20 cellular contexts compared by ENCODE assay signal in the genomic region with DNA sequence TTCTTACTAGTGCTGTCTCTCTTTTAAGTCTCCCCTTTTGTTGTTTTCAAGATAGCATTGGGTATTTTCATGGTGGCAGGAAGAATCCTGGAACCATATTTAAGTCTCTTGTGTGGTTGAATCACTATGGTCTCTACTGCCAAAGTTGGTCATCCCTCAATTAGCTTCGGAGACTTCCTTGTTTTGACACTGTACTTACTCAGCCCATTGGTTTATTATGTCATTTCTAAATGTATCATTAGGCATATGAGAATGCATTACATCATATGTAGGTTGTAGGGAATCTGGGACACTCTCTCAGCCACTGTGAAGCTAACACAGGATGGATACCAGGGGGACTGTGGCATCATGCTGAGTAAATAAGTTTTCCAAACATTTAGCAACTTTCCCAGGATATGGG.
A peak's percentile ranks its signal among the peaks of the same experiment; 100 is the strongest.
DNase-seq lines count a peak whose midpoint lies in the region; ATAC-seq, FAIRE-seq and TF ChIP-seq lines count a peak whose summit lies in the region.
"Had no signal": no experiment of that assay in that cellular context is flagged by ENCODE, and none has a peak within 500 bp of the region (broad histone marks: within the 10 kb centered on the region; RNA-seq: fewer than 3 reads in every experiment).

No MANE protein-coding gene starts in this region.

- TF ChIP-seq CTCF in GM12878 (IDR thresholded peaks at IDR 0.05 in 2 of 3, conservative IDR thresholded peaks at IDR 0.05 in 1 of 3; ENCODE audit: control insufficient read depth in 2 of 3, extremely low read depth in 1 of 3, insufficient read depth in 1 of 3, low read depth in 3 of 3, low read length in 3 of 3) = no peak
- TF ChIP-seq CTCF in nephron progenitor cell (IDR thresholded peaks at IDR 0.05) = no peak

- intact Hi-C loops in GM12878 (cut with micrococcal nuclease; ENCODE audit: unreplicated experiment) = no loop called here

- H3K27ac Mint-ChIP-seq in nephron progenitor cell = no peak overlapping the region
- H3K27ac Mint-ChIP-seq: CD4-positive, CD25-positive, alpha-beta regulatory T cell; CD8-positive, alpha-beta memory T cell had no signal

- H3K79me2 ChIP-seq in GM12878 (ENCODE audit: control insufficient read depth, insufficient read depth, low read length) = no peaks in the 10 kb centered on the region

- no peak for DNase-seq in GM12891 (ENCODE audit: insufficient read length, low spot score)
- peak; percentile 8 for DNase-seq in H4 (ENCODE audit: low spot score)
- DNase-seq in GM12878 (ENCODE audit: low read depth, low spot score) = no peak
- DNase-seq in kidney tubule cell (ENCODE audit: low spot score) = peak; percentile 3
- no peak for DNase-seq in nephron progenitor cell
- DNase-seq: BE2C; C1 segment of cervical spinal cord; CD4-positive, CD25-positive, alpha-beta regulatory T cell; CD8-positive, alpha-beta memory T cell; COR-L47; DMS 273 treated with DMSO at 0.1 percent for 48 hours; DMS79; GDM1; IMR-90 had no signal

- H3K4me1 ChIP-seq in GM12878 (ENCODE audit: control insufficient read depth, insufficient read depth, low read length) = no peaks in the 10 kb centered on the region
- H3K4me1 ChIP-seq: BE2C, HAP-1 had no signal

- no peaks in the 10 kb centered on the region for H4K20me1 ChIP-seq in GM12878 (ENCODE audit: control insufficient read depth, insufficient read depth)

- no peak overlapping the region for H3K27ac ChIP-seq in GM12878 (ENCODE audit: control insufficient read depth, insufficient read depth)
- H3K27ac ChIP-seq: HL-60 had no signal

- H3K4me2 ChIP-seq in GM12878 (ENCODE audit: control insufficient read depth, insufficient read depth) = no peak overlapping the region

- ATAC-seq in GM12878 (peak; percentile 45), GM21381 (IDR thresholded peaks at IDR 0.05; ENCODE audit: unreplicated experiment) (no peak)
- ATAC-seq: K562 had no signal

- TF ChIP-seq POLR2A in GM12891 (IDR thresholded peaks at IDR 0.05; ENCODE audit: low read depth, low read length) (no peak), GM12878 (IDR thresholded peaks at IDR 0.05; ENCODE audit: low read depth, low read length) (no peak)

- no peaks in the 10 kb centered on the region for H3K27me3 Mint-ChIP-seq in nephron progenitor cell (ENCODE audit: low read depth, poor library complexity)
- H3K27me3 Mint-ChIP-seq: CD4-positive, CD25-positive, alpha-beta regulatory T cell; CD8-positive, alpha-beta memory T cell had no signal

- in situ Hi-C loops in GM12878 (cut with MboI) = no loop called here

- SMC1A ChIA-PET in GM12878 (lab: Charles Lee; ENCODE audit: uncharacterized antibody, unreplicated experiment) = interaction anchor here (0.7 to 1.6 kb wide), 2 partner anchors 8 to 1138 kb away, joined by 3 to 4 read pairs; no protein-coding TSS in a partner anchor

- no peak for TF ChIP-seq RAD21 in GM12878 (IDR thresholded peaks at IDR 0.05; ENCODE audit: insufficient read depth, low read depth, low read length)

- no peaks in the 10 kb centered on the region for H3K9me3 Mint-ChIP-seq in nephron progenitor cell
- H3K9me3 Mint-ChIP-seq: CD8-positive, alpha-beta memory T cell had no signal

- FAIRE-seq in GM12891 (lab: Jason Lieb, UNC) (no peak), GM12878 (lab: Jason Lieb, UNC) (no peak)
- FAIRE-seq: GM19239, H1, K562 had no signal

- H3K9ac ChIP-seq in GM12878 (ENCODE audit: control insufficient read depth, insufficient read depth, low read length) = no peak overlapping the region

- BruUV-seq in GM12878 (replicated peaks; lab: Mats Ljungman, UMichigan) = no TSS peak

- H2AFZ ChIP-seq in GM12878 (ENCODE audit: control insufficient read depth, low read depth, low read length) = no peak overlapping the region

- no peak overlapping the region for H3K4me3 ChIP-seq in GM12878
- H3K4me3 ChIP-seq: HAP-1, K562 had no signal

- CTCF ChIA-PET in GM12878 (lab: Yijun Ruan, JAX) = no interaction called here

- H3K4me1 Mint-ChIP-seq in nephron progenitor cell = no peaks in the 10 kb centered on the region
- H3K4me1 Mint-ChIP-seq: CD8-positive, alpha-beta memory T cell had no signal

- H3K36me3 ChIP-seq in GM12878 (ENCODE audit: control insufficient read depth in 2 of 2, insufficient read depth in 2 of 2, low read length in 1 of 2) = no peaks in the 10 kb centered on the region
- H3K36me3 ChIP-seq: BE2C, HAP-1 had no signal

- TF ChIP-seq EP300 in GM12878 (IDR thresholded peaks at IDR 0.05; ENCODE audit: borderline replicate concordance in 1 of 2, control insufficient read depth in 1 of 2, low read depth in 2 of 2, low read length in 2 of 2) = no peak

- POLR2A ChIA-PET in GM12878 (lab: Charles Lee) = no interaction called here

- no peaks in the 10 kb centered on the region for H3K27me3 ChIP-seq in GM12878 (replicated peaks in 1 of 2; ENCODE audit: control insufficient read depth in 2 of 2, insufficient read depth in 2 of 2, low read length in 1 of 2)
- H3K27me3 ChIP-seq: BE2C had no signal

- H3K9me3 ChIP-seq in GM12878 (replicated peaks; ENCODE audit: control insufficient read depth, insufficient read depth, low read length) = no peaks in the 10 kb centered on the region
- H3K9me3 ChIP-seq: BE2C, HAP-1 had no signal

- no peak overlapping the region for H3K4me3 Mint-ChIP-seq in nephron progenitor cell
- H3K4me3 Mint-ChIP-seq: CD4-positive, CD25-positive, alpha-beta regulatory T cell; CD8-positive, alpha-beta memory T cell had no signal

- RAD21 ChIA-PET in GM12878 (lab: Charles Lee; ENCODE audit: unreplicated experiment) = no interaction called here

- H3K36me3 Mint-ChIP-seq in nephron progenitor cell (ENCODE audit: low read depth) = no peaks in the 10 kb centered on the region
- H3K36me3 Mint-ChIP-seq: CD4-positive, CD25-positive, alpha-beta regulatory T cell; CD8-positive, alpha-beta memory T cell had no signal

- 33% methylated on average over 1 of the region's 1 CpG for WGBS in GM12878 (ENCODE audit: insufficient coverage, insufficient replicate concordance, low lambda C conversion rate, missing lambda C conversion rate)

TF ChIP-seq in GM12891, 5 proteins besides CTCF, POLR2A, EP300 and RAD21:
- TF ChIP-seq SPI1 (IDR thresholded peaks at IDR 0.05; ENCODE audit: low read depth, low read length) = peak; percentile 37; the same call in 1 of the 2 replicates
- no peak for TF ChIP-seq TAF1 (IDR thresholded peaks at IDR 0.05; ENCODE audit: low read depth, low read length)
- no peak for TF ChIP-seq PAX5 (IDR thresholded peaks at IDR 0.05; ENCODE audit: insufficient read depth, low read length, severe bottlenecking)
- TF ChIP-seq POLR2AphosphoS5 (IDR thresholded peaks at IDR 0.05; ENCODE audit: low read depth, low read length) = no peak

TF ChIP-seq in GM12878, 131 proteins besides CTCF, POLR2A, EP300 and RAD21 (continues in another document):
- TF ChIP-seq SP1 (IDR thresholded peaks at IDR 0.05; ENCODE audit: low read depth, low read length) = no peak
- no peak for TF ChIP-seq BHLHE40 (IDR thresholded peaks at IDR 0.05; ENCODE audit: borderline replicate concordance in 1 of 2, low read depth in 2 of 2, low read length in 1 of 2)
- TF ChIP-seq, protein P1, sequence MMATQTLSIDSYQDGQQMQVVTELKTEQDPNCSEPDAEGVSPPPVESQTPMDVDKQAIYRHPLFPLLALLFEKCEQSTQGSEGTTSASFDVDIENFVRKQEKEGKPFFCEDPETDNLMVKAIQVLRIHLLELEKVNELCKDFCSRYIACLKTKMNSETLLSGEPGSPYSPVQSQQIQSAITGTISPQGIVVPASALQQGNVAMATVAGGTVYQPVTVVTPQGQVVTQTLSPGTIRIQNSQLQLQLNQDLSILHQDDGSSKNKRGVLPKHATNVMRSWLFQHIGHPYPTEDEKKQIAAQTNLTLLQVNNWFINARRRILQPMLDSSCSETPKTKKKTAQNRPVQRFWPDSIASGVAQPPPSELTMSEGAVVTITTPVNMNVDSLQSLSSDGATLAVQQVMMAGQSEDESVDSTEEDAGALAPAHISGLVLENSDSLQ (IDR thresholded peaks at IDR 0.05) = no peak
- TF ChIP-seq, protein P2, sequence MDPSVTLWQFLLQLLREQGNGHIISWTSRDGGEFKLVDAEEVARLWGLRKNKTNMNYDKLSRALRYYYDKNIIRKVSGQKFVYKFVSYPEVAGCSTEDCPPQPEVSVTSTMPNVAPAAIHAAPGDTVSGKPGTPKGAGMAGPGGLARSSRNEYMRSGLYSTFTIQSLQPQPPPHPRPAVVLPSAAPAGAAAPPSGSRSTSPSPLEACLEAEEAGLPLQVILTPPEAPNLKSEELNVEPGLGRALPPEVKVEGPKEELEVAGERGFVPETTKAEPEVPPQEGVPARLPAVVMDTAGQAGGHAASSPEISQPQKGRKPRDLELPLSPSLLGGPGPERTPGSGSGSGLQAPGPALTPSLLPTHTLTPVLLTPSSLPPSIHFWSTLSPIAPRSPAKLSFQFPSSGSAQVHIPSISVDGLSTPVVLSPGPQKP (IDR thresholded peaks at IDR 0.05; ENCODE audit: low read depth, low read length) = no peak
- TF ChIP-seq, protein P3, sequence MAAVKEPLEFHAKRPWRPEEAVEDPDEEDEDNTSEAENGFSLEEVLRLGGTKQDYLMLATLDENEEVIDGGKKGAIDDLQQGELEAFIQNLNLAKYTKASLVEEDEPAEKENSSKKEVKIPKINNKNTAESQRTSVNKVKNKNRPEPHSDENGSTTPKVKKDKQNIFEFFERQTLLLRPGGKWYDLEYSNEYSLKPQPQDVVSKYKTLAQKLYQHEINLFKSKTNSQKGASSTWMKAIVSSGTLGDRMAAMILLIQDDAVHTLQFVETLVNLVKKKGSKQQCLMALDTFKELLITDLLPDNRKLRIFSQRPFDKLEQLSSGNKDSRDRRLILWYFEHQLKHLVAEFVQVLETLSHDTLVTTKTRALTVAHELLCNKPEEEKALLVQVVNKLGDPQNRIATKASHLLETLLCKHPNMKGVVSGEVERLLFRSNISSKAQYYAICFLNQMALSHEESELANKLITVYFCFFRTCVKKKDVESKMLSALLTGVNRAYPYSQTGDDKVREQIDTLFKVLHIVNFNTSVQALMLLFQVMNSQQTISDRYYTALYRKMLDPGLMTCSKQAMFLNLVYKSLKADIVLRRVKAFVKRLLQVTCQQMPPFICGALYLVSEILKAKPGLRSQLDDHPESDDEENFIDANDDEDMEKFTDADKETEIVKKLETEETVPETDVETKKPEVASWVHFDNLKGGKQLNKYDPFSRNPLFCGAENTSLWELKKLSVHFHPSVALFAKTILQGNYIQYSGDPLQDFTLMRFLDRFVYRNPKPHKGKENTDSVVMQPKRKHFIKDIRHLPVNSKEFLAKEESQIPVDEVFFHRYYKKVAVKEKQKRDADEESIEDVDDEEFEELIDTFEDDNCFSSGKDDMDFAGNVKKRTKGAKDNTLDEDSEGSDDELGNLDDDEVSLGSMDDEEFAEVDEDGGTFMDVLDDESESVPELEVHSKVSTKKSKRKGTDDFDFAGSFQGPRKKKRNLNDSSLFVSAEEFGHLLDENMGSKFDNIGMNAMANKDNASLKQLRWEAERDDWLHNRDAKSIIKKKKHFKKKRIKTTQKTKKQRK (IDR thresholded peaks at IDR 0.05; ENCODE audit: low read depth, low read length) = no peak
- TF ChIP-seq TCF12 (IDR thresholded peaks at IDR 0.05; ENCODE audit: low read depth, low read length) = no peak
- TF ChIP-seq NFIC (IDR thresholded peaks at IDR 0.05; ENCODE audit: low read depth, low read length) = peak; percentile 42; the same call in 1 of the 2 replicates

Comparison
In these comparisons a context has a peak if more than half of its experiments do, and no peak if none do; other contexts are left out.
1. DNase-seq: peak in H4 (single experiment) and kidney tubule cell (single experiment); none in GM12891 (single experiment), GM12878 (single experiment) and nephron progenitor cell (single experiment).